Comparison of ENCODE assay signal across 12 cellular contexts in genomic region chr4:78566834-78567501, GRCh38. TPM values are rescaled to one million over a fixed set of nuclear protein-coding genes. Genes with fewer than 3 reads are reported as not detected.
A peak's percentile ranks its signal among the peaks of the same experiment; 100 is the strongest.
DNase-seq lines count a peak whose midpoint lies in the region; ATAC-seq, FAIRE-seq and TF ChIP-seq lines count a peak whose summit lies in the region.
"Had no signal": no experiment of that assay in that cellular context is flagged by ENCODE, and none has a peak within 500 bp of the region (broad histone marks: within the 10 kb centered on the region; RNA-seq: fewer than 3 reads in every experiment).

No MANE protein-coding gene starts in this region.

- peak overlapping the region; percentile 100 for H3K27ac ChIP-seq in epithelial cell of prostate
- H3K27ac ChIP-seq: BLaER1 had no signal

- ATAC-seq in GM18498 (IDR thresholded peaks at IDR 0.05; ENCODE audit: unreplicated experiment) (peak; percentile 70), GM21515 (IDR thresholded peaks at IDR 0.05; ENCODE audit: unreplicated experiment) (peak; percentile 81), HG03432 (IDR thresholded peaks at IDR 0.05; ENCODE audit: unreplicated experiment) (peak; percentile 82)
- ATAC-seq: activated T-cell treated with anti-CD3 and anti-CD28 coated beads, Interleukin-2, amount 50 U/mL, for 4 hours had no signal

- no peak for FAIRE-seq in GM12891 (lab: Jason Lieb, UNC)

- intact Hi-C loops in head of caudate nucleus (cut with DNase I) = no loop called here

- TF ChIP-seq POLR2A in GM12891 (IDR thresholded peaks at IDR 0.05; ENCODE audit: low read depth, low read length) = no peak

- no peak for DNase-seq in epithelial cell of prostate (ENCODE audit: low read depth, low spot score)
- no peak for DNase-seq in head of caudate nucleus
- no peak for DNase-seq in GM12891 (ENCODE audit: insufficient read length, low spot score)
- DNase-seq in amniotic stem cell (lab: John Stamatoyannopoulos, UW) = no peak
- DNase-seq in medulla oblongata (ENCODE audit: extremely low spot score) = no peak
- DNase-seq: activated T-cell treated with anti-CD3 and anti-CD28 coated beads, Interleukin-2, amount 50 U/mL, for 4 hours; effector CD4-positive, alpha-beta T cell; left ventricle myocardium superior had no signal

TF ChIP-seq in GM12891, 5 proteins besides CTCF, POLR2A, EP300 and RAD21:
- TF ChIP-seq PAX5 (IDR thresholded peaks at IDR 0.05; ENCODE audit: insufficient read depth, low read length, severe bottlenecking) (no peak), TAF1 (IDR thresholded peaks at IDR 0.05; ENCODE audit: low read depth, low read length) (no peak), POLR2AphosphoS5 (IDR thresholded peaks at IDR 0.05; ENCODE audit: low read depth, low read length) (no peak), SPI1 (IDR thresholded peaks at IDR 0.05; ENCODE audit: low read depth, low read length) (no peak), POU2F2 (IDR thresholded peaks at IDR 0.05; ENCODE audit: low read depth, low read length) (no peak)

RNA-seq across cellular contexts. Expression of gene ANXA3, which starts 15.4 kb away (rescaled TPM):
- not detected for polyA plus RNA-seq in GM12891 (2012; ENCODE audit: low read depth, missing spikeins)
